Comparison of ENCODE assay signal across 6 cellular contexts in genomic region chr14:93159625-93160352, GRCh38. TPM values are rescaled to one million over a fixed set of nuclear protein-coding genes. Genes with fewer than 3 reads are reported as not detected.
DNase-seq lines count a peak whose midpoint lies in the region; ATAC-seq and TF ChIP-seq lines count a peak whose summit lies in the region.
"Not testable (repeated sequence)": the region's sequence is repeated elsewhere in the genome, so short reads cannot be mapped to it uniquely, and the experiment has no call there.

No MANE protein-coding gene starts in this region.

- H3K27me3 ChIP-seq in PC-3 (ENCODE audit: low read length); body of pancreas: not testable (repeated sequence)

- WGBS in body of pancreas, 2 donors = 46 to 54% methylated on average over 5 of the region's 5 CpGs

- H3K9me3 ChIP-seq in HEK293 (ENCODE audit: control insufficient read depth, insufficient read depth, low read depth, low read length); PC-3 (ENCODE audit: low read length); body of pancreas: not testable (repeated sequence)

- not testable (repeated sequence) for H2AFZ ChIP-seq in PC-3 (ENCODE audit: low read length)

- not testable (repeated sequence) for H4K20me1 ChIP-seq in PC-3 (ENCODE audit: low read length)

- H3K4me1 Mint-ChIP-seq in activated CD4-positive, alpha-beta T cell treated with anti-CD3 and anti-CD28 coated beads for 36 hours; activated T-helper 17 cell treated with anti-CD3 and anti-CD28 coated beads, Interleukin-2, amount 50 U/mL, for 72 hours: not testable (repeated sequence)

- not testable (repeated sequence) for H3K4me3 Mint-ChIP-seq in activated CD4-positive, alpha-beta T cell treated with anti-CD3 and anti-CD28 coated beads for 36 hours; activated T-helper 17 cell treated with anti-CD3 and anti-CD28 coated beads, Interleukin-2, amount 50 U/mL, for 72 hours

- not testable (repeated sequence) for H3K9me2 ChIP-seq in PC-3 (replicated peaks; ENCODE audit: low read length)

- H3K36me3 Mint-ChIP-seq in activated CD4-positive, alpha-beta T cell treated with anti-CD3 and anti-CD28 coated beads for 36 hours (ENCODE audit: low read depth); activated T-helper 17 cell treated with anti-CD3 and anti-CD28 coated beads, Interleukin-2, amount 50 U/mL, for 72 hours (ENCODE audit: low read depth): not testable (repeated sequence)

- not testable (repeated sequence) for H3K36me3 ChIP-seq in HEK293 (ENCODE audit: control insufficient read depth in 2 of 2, insufficient read depth in 1 of 2, low read length in 2 of 2); PC-3 (ENCODE audit: low read depth, low read length); body of pancreas (replicated peaks in 1 of 2; ENCODE audit: insufficient read depth in 1 of 2, low read depth in 2 of 2)

- TF ChIP-seq CTCF in HEK293 (tag by site-specific recombination; IDR thresholded peaks at IDR 0.05); PC-3 (conservative IDR thresholded peaks at IDR 0.05; ENCODE audit: low read depth, low read length); body of pancreas (IDR thresholded peaks at IDR 0.05): not testable (repeated sequence)

- CTCF ChIA-PET in HEK293 (lab: Yijun Ruan, JAX) (interaction anchor here (0.6 to 1.4 kb wide), 6 partner anchors 12 to 507 kb away, joined by 3 to 7 read pairs (median 4); no protein-coding TSS in a partner anchor), PC-3 (lab: Charles Lee) (interaction anchor here (0.6 to 1.1 kb wide), 5 partner anchors 28 to 472 kb away, joined by 3 to 8 read pairs (median 5); no protein-coding TSS in a partner anchor)
- CTCF ChIA-PET in activated CD4-positive, alpha-beta T cell treated with anti-CD3 and anti-CD28 coated beads for 36 hours (lab: Charles Lee) = interaction anchor here (1.4 kb wide), 1 partner anchor 46 kb away, joined by 5 read pairs; no protein-coding TSS in a partner anchor

- 0 out of 2 replicates have a peak overlapping the region, but pooled peaks have one; percentile 37 for H3K4me2 ChIP-seq in PC-3 (ENCODE audit: low read length)

- not testable (repeated sequence) for H3K79me2 ChIP-seq in PC-3 (ENCODE audit: low read length)

- POLR2A ChIA-PET in HEK293 (lab: Yijun Ruan, JAX) = interaction anchor here (0.7 kb wide), 1 partner anchor 27 kb away, joined by 3 read pairs; no protein-coding TSS in a partner anchor
- POLR2A ChIA-PET in PC-3 (lab: Charles Lee; ENCODE audit: unreplicated experiment); activated CD4-positive, alpha-beta T cell treated with anti-CD3 and anti-CD28 coated beads for 36 hours (lab: Charles Lee): not testable (repeated sequence)

- not testable (repeated sequence) for DNase-seq in PC-3, body of pancreas
- DNase-seq in activated CD4-positive, alpha-beta T cell treated with anti-CD3 and anti-CD28 coated beads for 36 hours = peak; percentile 37
- peak; percentile 11 for DNase-seq in stimulated activated CD4-positive, alpha-beta T cell treated with anti-CD3 and anti-CD28 coated beads, Interleukin-15, amount 100 ng/mL, for 24 hours

- not testable (repeated sequence) for TF ChIP-seq POLR2A in body of pancreas (IDR thresholded peaks at IDR 0.05)

- H3K27me3 Mint-ChIP-seq in activated CD4-positive, alpha-beta T cell treated with anti-CD3 and anti-CD28 coated beads for 36 hours; activated T-helper 17 cell treated with anti-CD3 and anti-CD28 coated beads, Interleukin-2, amount 50 U/mL, for 72 hours: not testable (repeated sequence)

- not testable (repeated sequence) for H3K9me3 Mint-ChIP-seq in activated CD4-positive, alpha-beta T cell treated with anti-CD3 and anti-CD28 coated beads for 36 hours (ENCODE audit: low read depth); activated T-helper 17 cell treated with anti-CD3 and anti-CD28 coated beads, Interleukin-2, amount 50 U/mL, for 72 hours

- not testable (repeated sequence) for H3K9ac ChIP-seq in PC-3 (ENCODE audit: low read length)

- not testable (repeated sequence) for H3F3A ChIP-seq in PC-3 (ENCODE audit: low read length, unreplicated experiment)

- not testable (repeated sequence) for H3K27ac Mint-ChIP-seq in activated CD4-positive, alpha-beta T cell treated with anti-CD3 and anti-CD28 coated beads for 36 hours; activated T-helper 17 cell treated with anti-CD3 and anti-CD28 coated beads, Interleukin-2, amount 50 U/mL, for 72 hours

- H3K4me3 ChIP-seq in HEK293 (ENCODE audit: low read depth, low read length); PC-3 (ENCODE audit: low read length); body of pancreas: not testable (repeated sequence)

- H3K4me1 ChIP-seq in HEK293 (ENCODE audit: control insufficient read depth, insufficient read depth, low read length); body of pancreas: not testable (repeated sequence)
- H3K4me1 ChIP-seq in PC-3 (ENCODE audit: insufficient read depth, low read length) = peaks cover 17% of the 10 kb centered on the region

- ATAC-seq in PC-3 = not testable (repeated sequence)
- ATAC-seq in activated CD4-positive, alpha-beta T cell treated with anti-CD3 and anti-CD28 coated beads for 36 hours = peak; percentile 64
- ATAC-seq in activated T-helper 17 cell treated with anti-CD3 and anti-CD28 coated beads, Interleukin-2, amount 50 U/mL, for 72 hours (replicated peaks) = peak; percentile 48
- ATAC-seq in body of pancreas = peak; percentile 22

- intact Hi-C loops in PC-3 (cut with micrococcal nuclease); activated CD4-positive, alpha-beta T cell treated with anti-CD3 and anti-CD28 coated beads for 36 hours (cut with DNase I, micrococcal nuclease); body of pancreas (cut with DNase I): not testable (repeated sequence)

- not testable (repeated sequence) for H3K27ac ChIP-seq in HEK293 (ENCODE audit: extremely low read depth, low read depth, low read length); PC-3 (ENCODE audit: low read length); body of pancreas

- BruUV-seq in PC-3 (replicated peaks; lab: Mats Ljungman, UMichigan) = not testable (repeated sequence)

TF ChIP-seq in HEK293, 187 proteins besides CTCF, POLR2A, EP300 and RAD21:
- peak; percentile 37; the same call in 1 of the 2 replicates for TF ChIP-seq ZNF335 (tag by site-specific recombination; conservative IDR thresholded peaks at IDR 0.05)

RNA-seq across cellular contexts. Expression of gene MOAP1, which starts 24.9 kb away (rescaled TPM):
- 10.3 and 15.6 TPM in 2 replicates for total RNA-seq in PC-3 (2014; rRNA removed)
- 10 to 100 TPM; 11.7 to 15.9 TPM for total RNA-seq in activated CD4-positive, alpha-beta T cell treated with anti-CD3 and anti-CD28 coated beads for 36 hours
- total RNA-seq in activated T-helper 17 cell treated with anti-CD3 and anti-CD28 coated beads, Interleukin-2, amount 50 U/mL, for 72 hours = 10 to 100 TPM; 21.9 to 25.4 TPM
- total RNA-seq in body of pancreas = 10 to 100 TPM; 10.2 to 17.9 TPM

RNA-seq across cellular contexts. Expression of gene LYSET, which starts 25.3 kb away (rescaled TPM):
- total RNA-seq in PC-3 (2014; rRNA removed) = 6.9 and 11.5 TPM in 2 replicates
- total RNA-seq in activated CD4-positive, alpha-beta T cell treated with anti-CD3 and anti-CD28 coated beads for 36 hours = 10 to 100 TPM in 1 of 2 experiments, 1 to 10 TPM in 1; 9.9 to 10.2 TPM
- 10 to 100 TPM; 10.2 to 17.2 TPM for total RNA-seq in activated T-helper 17 cell treated with anti-CD3 and anti-CD28 coated beads, Interleukin-2, amount 50 U/mL, for 72 hours
- 1 to 10 TPM in 1 of 2 donors, under 1 TPM in 1; 0.66 to 5.4 TPM for total RNA-seq in body of pancreas

RNA-seq across cellular contexts. Expression of gene ITPK1, which starts 44.1 kb away (rescaled TPM):
- 66.2 and 81.1 TPM in 2 replicates for total RNA-seq in PC-3 (2014; rRNA removed)
- 10 to 100 TPM; 31.0 to 35.5 TPM for total RNA-seq in activated CD4-positive, alpha-beta T cell treated with anti-CD3 and anti-CD28 coated beads for 36 hours
- total RNA-seq in activated T-helper 17 cell treated with anti-CD3 and anti-CD28 coated beads, Interleukin-2, amount 50 U/mL, for 72 hours = 10 to 100 TPM; 32.1 to 48.9 TPM
- total RNA-seq in body of pancreas = 10 to 100 TPM; 30.1 to 32.6 TPM

RNA-seq across cellular contexts. Expression of gene GON7, which starts 47.1 kb away (rescaled TPM):
- total RNA-seq in PC-3 (2014; rRNA removed) = 33.5 and 45.4 TPM in 2 replicates
- total RNA-seq in activated CD4-positive, alpha-beta T cell treated with anti-CD3 and anti-CD28 coated beads for 36 hours = 10 to 100 TPM in 1 of 2 experiments, 1 to 10 TPM in 1; 9.9 to 12.9 TPM
- 10 to 100 TPM in 1 of 2 donors, 1 to 10 TPM in 1; 6.1 to 21.8 TPM for total RNA-seq in activated T-helper 17 cell treated with anti-CD3 and anti-CD28 coated beads, Interleukin-2, amount 50 U/mL, for 72 hours
- total RNA-seq in body of pancreas = 10 to 100 TPM in 1 of 2 donors, 1 to 10 TPM in 1; 6.5 to 11.2 TPM

RNA-seq across cellular contexts. Expression of gene UBR7, which starts 47.3 kb away (rescaled TPM):
- total RNA-seq in PC-3 (2014; rRNA removed) (61.1 and 61.3 TPM in 2 replicates), body of pancreas (10 to 100 TPM in 1 of 2 donors, 1 to 10 TPM in 1; 4.9 to 17.4 TPM)
- total RNA-seq in activated CD4-positive, alpha-beta T cell treated with anti-CD3 and anti-CD28 coated beads for 36 hours = 10 to 100 TPM; 36.5 to 39.9 TPM
- total RNA-seq in activated T-helper 17 cell treated with anti-CD3 and anti-CD28 coated beads, Interleukin-2, amount 50 U/mL, for 72 hours = 10 to 100 TPM; 33.0 to 37.1 TPM
